Comparison of ENCODE assay signal across 1 cellular context in genomic region chr12:68239309-68239708, GRCh38.
TF ChIP-seq lines count a peak whose summit lies in the region.

No MANE protein-coding gene starts in this region.

TF ChIP-seq in WTC11, 78 proteins besides CTCF, POLR2A, EP300 and RAD21:
- no peak for TF ChIP-seq CBFB (CRISPR knock-in tag; IDR thresholded peaks at IDR 0.05; ENCODE audit: low read depth)
- TF ChIP-seq ELF4 (CRISPR knock-in tag; IDR thresholded peaks at IDR 0.05; ENCODE audit: low read depth): no peak
- TF ChIP-seq ZNF263 (CRISPR knock-in tag; IDR thresholded peaks at IDR 0.05; ENCODE audit: low read depth): no peak
- TF ChIP-seq FOXJ3 (CRISPR knock-in tag; IDR thresholded peaks at IDR 0.05; ENCODE audit: borderline replicate concordance): no peak
- TF ChIP-seq JAZF1 (CRISPR knock-in tag; IDR thresholded peaks at IDR 0.05): no peak
- no peak for TF ChIP-seq ESRRA (CRISPR knock-in tag; IDR thresholded peaks at IDR 0.05; ENCODE audit: borderline replicate concordance)
- no peak for TF ChIP-seq CDX4 (CRISPR knock-in tag; IDR thresholded peaks at IDR 0.05; ENCODE audit: borderline replicate concordance)
- TF ChIP-seq PREB (CRISPR knock-in tag; IDR thresholded peaks at IDR 0.05; ENCODE audit: borderline replicate concordance): no peak
- TF ChIP-seq IRF1 (CRISPR knock-in tag; IDR thresholded peaks at IDR 0.05): no peak
- no peak for TF ChIP-seq KAT7 (CRISPR knock-in tag; IDR thresholded peaks at IDR 0.05; ENCODE audit: borderline replicate concordance)
- no peak for TF ChIP-seq TCF7 (CRISPR knock-in tag; IDR thresholded peaks at IDR 0.05; ENCODE audit: low read depth)
- no peak for TF ChIP-seq MXD4 (CRISPR knock-in tag; IDR thresholded peaks at IDR 0.05; ENCODE audit: borderline replicate concordance)
- TF ChIP-seq NFE2L1 (CRISPR knock-in tag; IDR thresholded peaks at IDR 0.05): no peak
- TF ChIP-seq ZNF138 (CRISPR knock-in tag; conservative IDR thresholded peaks at IDR 0.05): no peak
- no peak for TF ChIP-seq CREB1 (CRISPR knock-in tag; IDR thresholded peaks at IDR 0.05)
- TF ChIP-seq ZBTB43 (CRISPR knock-in tag; IDR thresholded peaks at IDR 0.05): no peak
